In genomic region chr7:552151-552710, GRCh38 we compare ENCODE assay signal across 1 cellular context. TPM values are rescaled to one million over a fixed set of nuclear protein-coding genes. Genes with fewer than 3 reads are reported as not detected.
"Had no signal": no experiment of that assay in that cellular context is flagged by ENCODE, and none has a peak within 500 bp of the region (broad histone marks: within the 10 kb centered on the region; RNA-seq: fewer than 3 reads in every experiment).

No MANE protein-coding gene starts in this region.

RNA-seq across cellular contexts. Expression of gene PDGFA, which starts 32.6 kb away (rescaled TPM):
- polyA plus RNA-seq: naive thymus-derived CD4-positive, alpha-beta T cell had no signal
